In the genomic region with DNA sequence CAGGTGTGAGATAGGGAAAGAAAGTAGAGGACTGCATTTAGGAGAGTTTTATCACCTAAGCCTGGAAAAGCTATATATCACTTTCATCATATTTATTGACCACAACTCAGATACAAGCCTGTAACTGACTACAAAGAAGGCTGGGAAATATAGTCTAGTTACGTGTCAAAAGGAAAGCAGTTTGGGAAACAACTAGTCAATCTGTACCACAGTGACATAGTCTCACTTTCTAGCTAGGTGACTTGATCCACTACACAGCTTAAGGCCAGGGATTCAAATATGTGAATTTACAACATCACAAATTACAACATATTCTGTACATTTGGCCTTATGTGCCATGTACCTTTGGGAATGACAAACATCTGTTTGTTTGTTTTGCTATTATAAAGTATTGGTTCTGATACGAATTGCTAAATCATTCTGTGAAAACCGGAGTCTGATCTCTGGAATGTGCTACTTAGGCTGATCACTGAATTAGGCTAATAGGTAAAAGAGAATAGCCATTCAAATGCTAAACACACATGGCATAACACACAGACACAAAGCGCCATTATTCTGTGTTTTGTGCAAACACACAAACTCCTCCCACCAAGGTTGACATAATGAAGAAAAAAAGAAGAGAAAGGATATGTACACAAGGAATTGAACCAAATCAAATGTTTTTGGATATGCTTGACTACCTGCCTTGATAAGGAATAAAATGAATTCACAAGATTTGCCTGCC, we compare ENCODE assay signal across 13 cellular contexts.
DNase-seq lines count a peak whose midpoint lies in the region; ATAC-seq and TF ChIP-seq lines count a peak whose summit lies in the region.
"Had no signal": no experiment of that assay in that cellular context is flagged by ENCODE, and none has a peak within 500 bp of the region (broad histone marks: within the 10 kb centered on the region; RNA-seq: fewer than 3 reads in every experiment).

No MANE protein-coding gene starts in this region.

- peak; percentile 61 for ATAC-seq in activated CD8-positive, alpha-beta T cell treated with anti-CD3 and anti-CD28 coated beads for 36 hours
- no peak for ATAC-seq in activated CD8-positive, alpha-beta T cell treated with anti-CD3 and anti-CD28 coated beads, Interleukin-2, amount 10 ng/mL, durations not matched to agents 7 days and 5 days
- ATAC-seq in activated T-helper 17 cell treated with anti-CD3 and anti-CD28 coated beads, Interleukin-2, amount 50 U/mL, for 72 hours (replicated peaks): peak; percentile 73
- ATAC-seq in GM18502 (IDR thresholded peaks at IDR 0.05; ENCODE audit: poor library complexity, unreplicated experiment): no peak
- ATAC-seq in left ventricle myocardium superior: no peak
- ATAC-seq: gastroesophageal sphincter had no signal

- intact Hi-C loops in activated CD8-positive, alpha-beta T cell treated with anti-CD3 and anti-CD28 coated beads for 36 hours (cut with micrococcal nuclease): no loop called here
- intact Hi-C loops in left ventricle myocardium superior (cut with micrococcal nuclease): no loop called here

- no peak for TF ChIP-seq CTCF in activated CD8-positive, alpha-beta T cell treated with anti-CD3 and anti-CD28 coated beads for 36 hours (IDR thresholded peaks at IDR 0.05)
- no peak for TF ChIP-seq CTCF in progenitor cell of endocrine pancreas (IDR thresholded peaks at IDR 0.05; ENCODE audit: unreplicated experiment)

- H3K36me3 Mint-ChIP-seq in activated CD8-positive, alpha-beta T cell treated with anti-CD3 and anti-CD28 coated beads for 36 hours (ENCODE audit: low read depth): no peaks in the 10 kb centered on the region
- no peaks in the 10 kb centered on the region for H3K36me3 Mint-ChIP-seq in activated CD8-positive, alpha-beta T cell treated with anti-CD3 and anti-CD28 coated beads, Interleukin-2, amount 10 ng/mL, durations not matched to agents 7 days and 5 days (ENCODE audit: low read depth)
- H3K36me3 Mint-ChIP-seq in activated T-helper 17 cell treated with anti-CD3 and anti-CD28 coated beads, Interleukin-2, amount 50 U/mL, for 72 hours (ENCODE audit: low read depth): no peaks in the 10 kb centered on the region
- H3K36me3 Mint-ChIP-seq in progenitor cell of endocrine pancreas (ENCODE audit: insufficient read depth): no peaks in the 10 kb centered on the region
- H3K36me3 Mint-ChIP-seq: CD4-positive, alpha-beta memory T cell had no signal

- peaks cover 13% of the 10 kb centered on the region for H3K4me1 ChIP-seq in HAP-1
- H3K4me1 ChIP-seq: gastroesophageal sphincter had no signal

- no peak overlapping the region for H3K4me3 ChIP-seq in HAP-1
- H3K4me3 ChIP-seq: gastroesophageal sphincter had no signal

- POLR2A ChIA-PET in activated CD8-positive, alpha-beta T cell treated with anti-CD3 and anti-CD28 coated beads for 36 hours (lab: Charles Lee): no interaction called here
- POLR2A ChIA-PET in activated CD8-positive, alpha-beta T cell treated with anti-CD3 and anti-CD28 coated beads, Interleukin-2, amount 10 ng/mL, durations not matched to agents 7 days and 5 days (lab: Charles Lee): no interaction called here

- CTCF ChIA-PET in activated CD8-positive, alpha-beta T cell treated with anti-CD3 and anti-CD28 coated beads for 36 hours (lab: Charles Lee): interaction anchor here (1.8 kb wide), 1 partner anchor 8 kb away, joined by 4 read pairs; no protein-coding TSS in a partner anchor
- CTCF ChIA-PET in activated CD8-positive, alpha-beta T cell treated with anti-CD3 and anti-CD28 coated beads, Interleukin-2, amount 10 ng/mL, durations not matched to agents 7 days and 5 days (lab: Charles Lee): no interaction called here

- H3K9me3 Mint-ChIP-seq in activated CD8-positive, alpha-beta T cell treated with anti-CD3 and anti-CD28 coated beads for 36 hours: no peaks in the 10 kb centered on the region
- no peaks in the 10 kb centered on the region for H3K9me3 Mint-ChIP-seq in activated CD8-positive, alpha-beta T cell treated with anti-CD3 and anti-CD28 coated beads, Interleukin-2, amount 10 ng/mL, durations not matched to agents 7 days and 5 days (ENCODE audit: insufficient read depth)
- no peaks in the 10 kb centered on the region for H3K9me3 Mint-ChIP-seq in activated T-helper 17 cell treated with anti-CD3 and anti-CD28 coated beads, Interleukin-2, amount 50 U/mL, for 72 hours
- H3K9me3 Mint-ChIP-seq in progenitor cell of endocrine pancreas (ENCODE audit: low read depth): no peaks in the 10 kb centered on the region
- H3K9me3 Mint-ChIP-seq: CD4-positive, alpha-beta memory T cell had no signal

- H3K36me3 ChIP-seq in HAP-1 (replicated peaks): no peaks in the 10 kb centered on the region
- H3K36me3 ChIP-seq: gastroesophageal sphincter had no signal

- H3K4me3 Mint-ChIP-seq in activated CD8-positive, alpha-beta T cell treated with anti-CD3 and anti-CD28 coated beads for 36 hours: no peak overlapping the region
- H3K4me3 Mint-ChIP-seq in activated CD8-positive, alpha-beta T cell treated with anti-CD3 and anti-CD28 coated beads, Interleukin-2, amount 10 ng/mL, durations not matched to agents 7 days and 5 days: no peak overlapping the region
- H3K4me3 Mint-ChIP-seq in activated T-helper 17 cell treated with anti-CD3 and anti-CD28 coated beads, Interleukin-2, amount 50 U/mL, for 72 hours: peak overlapping the region; percentile 62
- H3K4me3 Mint-ChIP-seq in progenitor cell of endocrine pancreas (ENCODE audit: low read depth): no peak overlapping the region
- H3K4me3 Mint-ChIP-seq: CD4-positive, alpha-beta memory T cell had no signal

- H3K9me3 ChIP-seq in HAP-1: no peaks in the 10 kb centered on the region
- H3K9me3 ChIP-seq: gastroesophageal sphincter had no signal

- H3K4me1 Mint-ChIP-seq in activated CD8-positive, alpha-beta T cell treated with anti-CD3 and anti-CD28 coated beads for 36 hours (ENCODE audit: low read depth): peaks cover 12% of the 10 kb centered on the region
- no peaks in the 10 kb centered on the region for H3K4me1 Mint-ChIP-seq in activated CD8-positive, alpha-beta T cell treated with anti-CD3 and anti-CD28 coated beads, Interleukin-2, amount 10 ng/mL, durations not matched to agents 7 days and 5 days (ENCODE audit: low read depth)
- peaks cover 40% of the 10 kb centered on the region for H3K4me1 Mint-ChIP-seq in activated T-helper 17 cell treated with anti-CD3 and anti-CD28 coated beads, Interleukin-2, amount 50 U/mL, for 72 hours
- H3K4me1 Mint-ChIP-seq in progenitor cell of endocrine pancreas (ENCODE audit: low read depth): peaks cover 27% of the 10 kb centered on the region
- H3K4me1 Mint-ChIP-seq: CD4-positive, alpha-beta memory T cell had no signal

- no peak overlapping the region for H3K27ac Mint-ChIP-seq in activated CD8-positive, alpha-beta T cell treated with anti-CD3 and anti-CD28 coated beads for 36 hours
- H3K27ac Mint-ChIP-seq in activated CD8-positive, alpha-beta T cell treated with anti-CD3 and anti-CD28 coated beads, Interleukin-2, amount 10 ng/mL, durations not matched to agents 7 days and 5 days: no peak overlapping the region
- peak overlapping the region; percentile 95 for H3K27ac Mint-ChIP-seq in activated T-helper 17 cell treated with anti-CD3 and anti-CD28 coated beads, Interleukin-2, amount 50 U/mL, for 72 hours
- H3K27ac Mint-ChIP-seq in progenitor cell of endocrine pancreas: peak overlapping the region; percentile 71
- H3K27ac Mint-ChIP-seq: CD4-positive, alpha-beta memory T cell had no signal

- H3K27me3 Mint-ChIP-seq in activated CD8-positive, alpha-beta T cell treated with anti-CD3 and anti-CD28 coated beads for 36 hours: no peaks in the 10 kb centered on the region
- no peaks in the 10 kb centered on the region for H3K27me3 Mint-ChIP-seq in activated CD8-positive, alpha-beta T cell treated with anti-CD3 and anti-CD28 coated beads, Interleukin-2, amount 10 ng/mL, durations not matched to agents 7 days and 5 days (ENCODE audit: low read depth)
- H3K27me3 Mint-ChIP-seq in activated T-helper 17 cell treated with anti-CD3 and anti-CD28 coated beads, Interleukin-2, amount 50 U/mL, for 72 hours: no peaks in the 10 kb centered on the region
- peaks cover 3% of the 10 kb centered on the region for H3K27me3 Mint-ChIP-seq in progenitor cell of endocrine pancreas
- H3K27me3 Mint-ChIP-seq: CD4-positive, alpha-beta memory T cell had no signal

- in situ Hi-C loops in HAP-1 (cut with MboI; ENCODE audit: low sequenced_read_pairs): no loop called here

- H3K27me3 ChIP-seq in HAP-1 (ENCODE audit: low read depth): no peaks in the 10 kb centered on the region
- H3K27me3 ChIP-seq: gastroesophageal sphincter had no signal

- no peak for DNase-seq in activated CD8-positive, alpha-beta T cell treated with anti-CD3 and anti-CD28 coated beads for 36 hours
- DNase-seq in activated CD8-positive, alpha-beta T cell treated with anti-CD3 and anti-CD28 coated beads, Interleukin-2, amount 10 ng/mL, durations not matched to agents 7 days and 5 days: no peak
- peak; percentile 32 to 74 for DNase-seq in HAP-1 (ENCODE audit: low spot score in 2 of 2)
- DNase-seq in progenitor cell of endocrine pancreas (ENCODE audit: low spot score, unreplicated experiment): no peak
- DNase-seq in stimulated activated CD4-positive, alpha-beta T cell treated with anti-CD3 and anti-CD28 coated beads, Interleukin-4, amount 100 ng/mL, for 1 hour: no peak
- no peak for DNase-seq in left ventricle myocardium superior
- DNase-seq: activated CD4-positive, alpha-beta T cell treated with anti-CD3 and anti-CD28 coated beads, Interleukin-2, amount 50 U/mL, for 4 hours; activated gamma-delta T cell treated with Interleukin-2 at 50 U/mL for 16 hours; CD4-positive, alpha-beta memory T cell; NCI-H187 treated with DMSO at 0.1 percent for 48 hours had no signal

Comparison
In these comparisons a context has a peak if more than half of its experiments do, and no peak if none do; other contexts are left out.
1. ATAC-seq: peak in activated CD8-positive, alpha-beta T cell treated with anti-CD3 and anti-CD28 coated beads for 36 hours (single experiment) and activated T-helper 17 cell treated with anti-CD3 and anti-CD28 coated beads, Interleukin-2, amount 50 U/mL, for 72 hours (single experiment); none in activated CD8-positive, alpha-beta T cell treated with anti-CD3 and anti-CD28 coated beads, Interleukin-2, amount 10 ng/mL, durations not matched to agents 7 days and 5 days (single experiment), GM18502 (single experiment) and left ventricle myocardium superior (single experiment).
2. DNase-seq: peak in HAP-1 (2 of 2); none in activated CD8-positive, alpha-beta T cell treated with anti-CD3 and anti-CD28 coated beads for 36 hours (single experiment), activated CD8-positive, alpha-beta T cell treated with anti-CD3 and anti-CD28 coated beads, Interleukin-2, amount 10 ng/mL, durations not matched to agents 7 days and 5 days (single experiment), progenitor cell of endocrine pancreas (single experiment), stimulated activated CD4-positive, alpha-beta T cell treated with anti-CD3 and anti-CD28 coated beads, Interleukin-4, amount 100 ng/mL, for 1 hour (single experiment) and left ventricle myocardium superior (single experiment).
3. H3K27ac Mint-ChIP-seq: peak in activated T-helper 17 cell treated with anti-CD3 and anti-CD28 coated beads, Interleukin-2, amount 50 U/mL, for 72 hours (single experiment) and progenitor cell of endocrine pancreas (single experiment); none in activated CD8-positive, alpha-beta T cell treated with anti-CD3 and anti-CD28 coated beads for 36 hours (single experiment) and activated CD8-positive, alpha-beta T cell treated with anti-CD3 and anti-CD28 coated beads, Interleukin-2, amount 10 ng/mL, durations not matched to agents 7 days and 5 days (single experiment).